ENCODE assay signal across 10 cellular contexts in genomic region chr12:125187780-125188741, GRCh38. TPM values are rescaled to one million over a fixed set of nuclear protein-coding genes. Genes with fewer than 3 reads are reported as not detected.
DNase-seq lines count a peak whose midpoint lies in the region; ATAC-seq, FAIRE-seq and TF ChIP-seq lines count a peak whose summit lies in the region.
"Had no signal": no experiment of that assay in that cellular context is flagged by ENCODE, and none has a peak within 500 bp of the region (broad histone marks: within the 10 kb centered on the region; RNA-seq: fewer than 3 reads in every experiment).

No MANE protein-coding gene starts in this region.

- no peak overlapping the region for H2BK120ac ChIP-seq in mesenchymal stem cell (ENCODE audit: low read depth, low read length)

- 11% methylated on average over 23 of the region's 25 CpGs for WGBS in A549 (ENCODE audit: missing lambda C conversion rate)
- under 1% methylated on average over 14 of the region's 25 CpGs for WGBS in mesenchymal stem cell

- no peaks in the 10 kb centered on the region for H3K36me3 ChIP-seq in H7 (replicated peaks; ENCODE audit: control insufficient read depth, insufficient read depth, low read length)
- no peaks in the 10 kb centered on the region for H3K36me3 ChIP-seq in mesenchymal stem cell (ENCODE audit: control insufficient read depth in 1 of 2, insufficient read depth in 2 of 2, low read depth in 1 of 2, low read length in 2 of 2)

- H3K9me3 Mint-ChIP-seq in central memory CD8-positive, alpha-beta T cell, result no peaks in the 10 kb centered on the region

- peak overlapping the region; percentile 21 for H3K4me3 Mint-ChIP-seq in central memory CD8-positive, alpha-beta T cell

- no peak for TF ChIP-seq EP300 in A549 (IDR thresholded peaks at IDR 0.05)

- no peak overlapping the region for H2AK5ac ChIP-seq in mesenchymal stem cell (ENCODE audit: low read length, severe bottlenecking)

- no peak overlapping the region for H3K4me3 ChIP-seq in A549
- H3K4me3 ChIP-seq in H7 (ENCODE audit: insufficient read depth, low read depth, low read length), result peak overlapping the region; percentile 60
- H3K4me3 ChIP-seq in mesenchymal stem cell (ENCODE audit: insufficient read depth in 1 of 2, low read depth in 1 of 2, low read length in 2 of 2), result peak overlapping the region; percentile 17 to 67

- no peak overlapping the region for H4K8ac ChIP-seq in mesenchymal stem cell (ENCODE audit: low read length)

- no peak overlapping the region for H2BK5ac ChIP-seq in mesenchymal stem cell (ENCODE audit: low read depth, low read length, poor library complexity, severe bottlenecking)

- H3K14ac ChIP-seq in mesenchymal stem cell (ENCODE audit: low read length in 2 of 2), result no peak overlapping the region

- H3K27me3 ChIP-seq in H7 (ENCODE audit: control insufficient read depth, insufficient read depth, low read length), result peaks cover 47% of the 10 kb centered on the region
- peaks cover 57 to 70% of the 10 kb centered on the region in 2 experiments for H3K27me3 ChIP-seq in mesenchymal stem cell (ENCODE audit: control insufficient read depth in 1 of 2, insufficient read depth in 1 of 2, low read length in 2 of 2)

- H3K9me3 ChIP-seq in A549, result no peaks in the 10 kb centered on the region
- H3K9me3 ChIP-seq in mesenchymal stem cell (ENCODE audit: control insufficient read depth, low read length), result no peaks in the 10 kb centered on the region

- CTCF ChIA-PET in A549 (lab: Yijun Ruan, JAX), result interaction anchor here (0.8 to 2.8 kb wide), 4 partner anchors 10 to 215 kb away, joined by 3 to 9 read pairs (median 6); no protein-coding TSS in a partner anchor

- FAIRE-seq in A549 (lab: Jason Lieb, UNC), result no peak

- POLR2A ChIA-PET in A549 (lab: Yijun Ruan, JAX), result no interaction called here

- H3K27ac ChIP-seq in A549, result no peak overlapping the region
- H3K27ac ChIP-seq in mesenchymal stem cell (ENCODE audit: low read length, poor library complexity, severe bottlenecking), result no peak overlapping the region

- no peak overlapping the region for H3K23ac ChIP-seq in mesenchymal stem cell (ENCODE audit: low read length in 2 of 2)

- peak overlapping the region; percentile 97 for H3K4me2 ChIP-seq in A549
- H3K4me2 ChIP-seq in mesenchymal stem cell (ENCODE audit: low read length, poor library complexity, severe bottlenecking), result no peak overlapping the region

- no peak for ATAC-seq in A549
- ATAC-seq in central memory CD8-positive, alpha-beta T cell (replicated peaks; ENCODE audit: extremely low read depth, poor library complexity, severe bottlenecking), result no peak
- ATAC-seq in GM18858 (IDR thresholded peaks at IDR 0.05; ENCODE audit: unreplicated experiment), result no peak
- no peak for ATAC-seq in GM21526 (IDR thresholded peaks at IDR 0.05; ENCODE audit: low FRiP score, unreplicated experiment)
- no peak for ATAC-seq in HG02571 (IDR thresholded peaks at IDR 0.05; ENCODE audit: unreplicated experiment)

- TF ChIP-seq POLR2A in A549 (IDR thresholded peaks at IDR 0.05; ENCODE audit: low read length), result no peak

- no peak overlapping the region for H3K18ac ChIP-seq in mesenchymal stem cell (ENCODE audit: low read depth in 1 of 2, low read length in 2 of 2)

- H3K4me1 ChIP-seq in A549 (peaks cover 28% of the 10 kb centered on the region), mesenchymal stem cell (ENCODE audit: control insufficient read depth, insufficient read depth, low read depth, low read length) (peaks cover 38% of the 10 kb centered on the region)

- no peak overlapping the region for H2BK12ac ChIP-seq in mesenchymal stem cell (ENCODE audit: low read length in 2 of 2)

- TF ChIP-seq CTCF in A549 (IDR thresholded peaks at IDR 0.05), result no peak

- H3K36me3 Mint-ChIP-seq in central memory CD8-positive, alpha-beta T cell (ENCODE audit: insufficient read depth), result no peaks in the 10 kb centered on the region

- DNase-seq in A549 (ENCODE audit: low read depth in 1 of 2, low spot score in 1 of 2) (no peak), H7 (peak; percentile 84), mesenchymal stem cell (no peak), inferior parietal cortex (ENCODE audit: extremely low spot score) (no peak)
- no peak for DNase-seq in central memory CD8-positive, alpha-beta T cell (ENCODE audit: low spot score in 2 of 2)
- DNase-seq: activated CD8-positive, alpha-beta memory T cell treated with anti-CD3 and anti-CD28 coated beads, Interleukin-2, amount 50 U/mL, for 4 hours; cortex of kidney had no signal

- H3K79me1 ChIP-seq in mesenchymal stem cell (replicated peaks; ENCODE audit: low read length, poor library complexity, severe bottlenecking), result no peaks in the 10 kb centered on the region

- H3K9ac ChIP-seq in mesenchymal stem cell (ENCODE audit: low read length), result peak overlapping the region; percentile 9

- H3K27me3 Mint-ChIP-seq in central memory CD8-positive, alpha-beta T cell, result peaks cover 82% of the 10 kb centered on the region

- H3K4ac ChIP-seq in mesenchymal stem cell (ENCODE audit: low read depth in 1 of 2, low read length in 2 of 2), result no peak overlapping the region

- no peak overlapping the region for H4K91ac ChIP-seq in mesenchymal stem cell (ENCODE audit: low read length)

- H2BK15ac ChIP-seq in mesenchymal stem cell (ENCODE audit: low read depth, poor library complexity, severe bottlenecking), result no peak overlapping the region

- no peak overlapping the region for H2AFZ ChIP-seq in mesenchymal stem cell (ENCODE audit: low read depth, low read length)

- H3K4me1 Mint-ChIP-seq in central memory CD8-positive, alpha-beta T cell, result peaks cover 4% of the 10 kb centered on the region

- no peak overlapping the region for H3K27ac Mint-ChIP-seq in central memory CD8-positive, alpha-beta T cell (ENCODE audit: low read depth)

- TF ChIP-seq RAD21 in A549 (conservative IDR thresholded peaks at IDR 0.05 in 1 of 2, IDR thresholded peaks at IDR 0.05 in 1 of 2), result no peak

TF ChIP-seq in A549, 52 proteins besides CTCF, POLR2A, EP300 and RAD21:
- TF ChIP-seq CBX8 (IDR thresholded peaks at IDR 0.05) (0 out of 2 replicates have a peak, but pooled peaks have one; percentile 35), ZSCAN20 (CRISPR knock-in tag; IDR thresholded peaks at IDR 0.05) (no peak)

RNA-seq across cellular contexts. Expression of gene TMEM132B, which starts 1.9 kb away (rescaled TPM):
- 0.03 and 0.29 TPM in 2 replicates for polyA plus RNA-seq in A549 (2011; rRNA removed)
- under 0.01 and 0.01 TPM in 2 replicates for polyA plus RNA-seq in A549 (2012; cell fraction: cytosol; rRNA removed)
- 0.02 and 0.04 TPM in 2 replicates for polyA plus RNA-seq in A549 (2012; cell fraction: nucleus; rRNA removed)
- 0.01 to 0.04 TPM (median 0.04 TPM) in 3 replicates for polyA plus RNA-seq in A549 (2017; fragmentation: RNase III; extraction: RNeasy Plus Mini Kit Qiagen cat#74134 plus additional on column Dnase treatment)
- 0.12 TPM in 1 of 2 replicates, not detected in the other for polyA minus RNA-seq in A549 (2011; rRNA and poly(A)+ RNA removed)
- 25.3 and 28.5 TPM in 2 replicates for total RNA-seq in H7 (2014; rRNA removed; shearing (Covaris generic))
- polyA plus RNA-seq in mesenchymal stem cell (2013, experiment 1 of 2), result 0.15 TPM
- 0.19 TPM for polyA plus RNA-seq in mesenchymal stem cell (2013, experiment 2 of 2)
